ENCODE assay signal across 1 cellular context in genomic region chr3:129259612-129260477, GRCh38.
TF ChIP-seq lines count a peak whose summit lies in the region.

No MANE protein-coding gene starts in this region.

TF ChIP-seq in GM12878, 131 proteins besides CTCF, POLR2A, EP300 and RAD21 (continued from another document):
- no peak for TF ChIP-seq ZBTB40 (IDR thresholded peaks at IDR 0.05; ENCODE audit: borderline replicate concordance)
